Comparison of ENCODE assay signal across 3 cellular contexts in the genomic region with DNA sequence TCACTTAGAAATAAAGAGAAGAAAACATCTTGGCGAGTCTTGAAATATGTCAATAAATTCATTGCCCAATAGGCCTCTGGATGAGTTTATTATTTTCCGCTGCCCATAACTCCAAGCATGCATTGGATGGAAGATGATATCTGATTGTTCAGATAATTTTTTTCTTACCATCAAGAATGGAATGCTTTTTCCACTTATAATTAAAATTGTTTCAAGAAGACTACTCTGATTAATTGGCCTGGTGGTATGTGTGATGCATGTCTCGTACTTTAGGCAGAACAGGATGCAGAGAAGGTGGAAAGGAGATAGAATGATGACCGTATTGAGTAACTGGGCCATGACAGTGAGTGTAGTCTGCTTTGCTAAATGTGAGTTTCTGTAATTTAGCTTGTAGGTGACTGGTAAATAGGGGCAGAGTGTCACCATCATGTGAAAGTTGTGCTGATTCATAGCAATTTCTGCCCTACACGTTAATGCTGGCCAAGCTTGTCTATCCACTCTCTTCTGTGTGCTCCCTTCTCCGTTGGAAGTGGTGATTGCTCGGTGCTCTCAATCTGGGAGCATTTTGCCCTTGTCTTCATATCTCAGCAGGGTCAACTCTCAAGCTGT.
TF ChIP-seq lines count a peak whose summit lies in the region.

No MANE protein-coding gene starts in this region.

TF ChIP-seq in A549, 52 proteins besides CTCF, POLR2A, EP300 and RAD21:
- no peak for TF ChIP-seq ZNF302 (CRISPR knock-in tag; IDR thresholded peaks at IDR 0.05)
- TF ChIP-seq, protein P1, sequence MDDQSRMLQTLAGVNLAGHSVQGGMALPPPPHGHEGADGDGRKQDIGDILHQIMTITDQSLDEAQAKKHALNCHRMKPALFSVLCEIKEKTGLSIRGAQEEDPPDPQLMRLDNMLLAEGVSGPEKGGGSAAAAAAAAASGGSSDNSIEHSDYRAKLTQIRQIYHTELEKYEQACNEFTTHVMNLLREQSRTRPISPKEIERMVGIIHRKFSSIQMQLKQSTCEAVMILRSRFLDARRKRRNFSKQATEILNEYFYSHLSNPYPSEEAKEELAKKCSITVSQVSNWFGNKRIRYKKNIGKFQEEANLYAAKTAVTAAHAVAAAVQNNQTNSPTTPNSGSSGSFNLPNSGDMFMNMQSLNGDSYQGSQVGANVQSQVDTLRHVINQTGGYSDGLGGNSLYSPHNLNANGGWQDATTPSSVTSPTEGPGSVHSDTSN (IDR thresholded peaks at IDR 0.05) = no peak
TF ChIP-seq in A549: peak in this region for 0.

TF ChIP-seq in HCT116, 20 proteins besides CTCF, POLR2A, EP300 and RAD21:
- TF ChIP-seq CEBPB (IDR thresholded peaks at IDR 0.05; ENCODE audit: low read depth) (no peak), EGR1 (IDR thresholded peaks at IDR 0.05; ENCODE audit: low read depth) (no peak), JUND (IDR thresholded peaks at IDR 0.05) (no peak), ELF1 (IDR thresholded peaks at IDR 0.05; ENCODE audit: borderline replicate concordance, low read depth) (no peak), EZH2 (IDR thresholded peaks at IDR 0.05) (no peak), FOSL1 (IDR thresholded peaks at IDR 0.05; ENCODE audit: low read depth) (no peak), YY1 (IDR thresholded peaks at IDR 0.05; ENCODE audit: extremely low read depth, insufficient replicate concordance, low read depth, low read length) (no peak), TCF7L2 (IDR thresholded peaks at IDR 0.05; ENCODE audit: borderline replicate concordance, extremely low read depth, insufficient read depth, insufficient read length) (no peak)
- TF ChIP-seq, protein P2, sequence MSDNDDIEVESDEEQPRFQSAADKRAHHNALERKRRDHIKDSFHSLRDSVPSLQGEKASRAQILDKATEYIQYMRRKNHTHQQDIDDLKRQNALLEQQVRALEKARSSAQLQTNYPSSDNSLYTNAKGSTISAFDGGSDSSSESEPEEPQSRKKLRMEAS (IDR thresholded peaks at IDR 0.05) = no peak
- TF ChIP-seq, protein P3, sequence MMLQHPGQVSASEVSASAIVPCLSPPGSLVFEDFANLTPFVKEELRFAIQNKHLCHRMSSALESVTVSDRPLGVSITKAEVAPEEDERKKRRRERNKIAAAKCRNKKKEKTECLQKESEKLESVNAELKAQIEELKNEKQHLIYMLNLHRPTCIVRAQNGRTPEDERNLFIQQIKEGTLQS (IDR thresholded peaks at IDR 0.05) = no peak
TF ChIP-seq in HCT116: peak in this region for 0.

TF ChIP-seq in H1, 55 proteins besides CTCF, POLR2A, EP300 and RAD21:
- no peak for TF ChIP-seq CBX5 (IDR thresholded peaks at IDR 0.05; ENCODE audit: low read depth, low read length)
- TF ChIP-seq, protein P3 (IDR thresholded peaks at IDR 0.05; ENCODE audit: insufficient read depth, low read depth, low read length) = no peak
- no peak for TF ChIP-seq SAP30 (IDR thresholded peaks at IDR 0.05; ENCODE audit: insufficient read depth, insufficient replicate concordance, low read length)
- no peak for TF ChIP-seq KDM1A (IDR thresholded peaks at IDR 0.05; ENCODE audit: borderline replicate concordance, low read length)
- TF ChIP-seq SIN3A (conservative IDR thresholded peaks at IDR 0.05 in 1 of 2, IDR thresholded peaks at IDR 0.05 in 1 of 2; ENCODE audit: low read depth in 1 of 2, low read length in 2 of 2) = no peak
- TF ChIP-seq NANOG (IDR thresholded peaks at IDR 0.05; ENCODE audit: insufficient read depth, low read depth, low read length, poor library complexity, severe bottlenecking) = no peak
- no peak for TF ChIP-seq YY1 (IDR thresholded peaks at IDR 0.05; ENCODE audit: low read depth, low read length)
- no peak for TF ChIP-seq TCF12 (IDR thresholded peaks at IDR 0.05; ENCODE audit: low read depth, low read length)
- no peak for TF ChIP-seq TEAD4 (IDR thresholded peaks at IDR 0.05; ENCODE audit: low read depth, low read length)
- no peak for TF ChIP-seq POU5F1 (IDR thresholded peaks at IDR 0.05; ENCODE audit: low read depth, low read length)
- TF ChIP-seq, protein P4, sequence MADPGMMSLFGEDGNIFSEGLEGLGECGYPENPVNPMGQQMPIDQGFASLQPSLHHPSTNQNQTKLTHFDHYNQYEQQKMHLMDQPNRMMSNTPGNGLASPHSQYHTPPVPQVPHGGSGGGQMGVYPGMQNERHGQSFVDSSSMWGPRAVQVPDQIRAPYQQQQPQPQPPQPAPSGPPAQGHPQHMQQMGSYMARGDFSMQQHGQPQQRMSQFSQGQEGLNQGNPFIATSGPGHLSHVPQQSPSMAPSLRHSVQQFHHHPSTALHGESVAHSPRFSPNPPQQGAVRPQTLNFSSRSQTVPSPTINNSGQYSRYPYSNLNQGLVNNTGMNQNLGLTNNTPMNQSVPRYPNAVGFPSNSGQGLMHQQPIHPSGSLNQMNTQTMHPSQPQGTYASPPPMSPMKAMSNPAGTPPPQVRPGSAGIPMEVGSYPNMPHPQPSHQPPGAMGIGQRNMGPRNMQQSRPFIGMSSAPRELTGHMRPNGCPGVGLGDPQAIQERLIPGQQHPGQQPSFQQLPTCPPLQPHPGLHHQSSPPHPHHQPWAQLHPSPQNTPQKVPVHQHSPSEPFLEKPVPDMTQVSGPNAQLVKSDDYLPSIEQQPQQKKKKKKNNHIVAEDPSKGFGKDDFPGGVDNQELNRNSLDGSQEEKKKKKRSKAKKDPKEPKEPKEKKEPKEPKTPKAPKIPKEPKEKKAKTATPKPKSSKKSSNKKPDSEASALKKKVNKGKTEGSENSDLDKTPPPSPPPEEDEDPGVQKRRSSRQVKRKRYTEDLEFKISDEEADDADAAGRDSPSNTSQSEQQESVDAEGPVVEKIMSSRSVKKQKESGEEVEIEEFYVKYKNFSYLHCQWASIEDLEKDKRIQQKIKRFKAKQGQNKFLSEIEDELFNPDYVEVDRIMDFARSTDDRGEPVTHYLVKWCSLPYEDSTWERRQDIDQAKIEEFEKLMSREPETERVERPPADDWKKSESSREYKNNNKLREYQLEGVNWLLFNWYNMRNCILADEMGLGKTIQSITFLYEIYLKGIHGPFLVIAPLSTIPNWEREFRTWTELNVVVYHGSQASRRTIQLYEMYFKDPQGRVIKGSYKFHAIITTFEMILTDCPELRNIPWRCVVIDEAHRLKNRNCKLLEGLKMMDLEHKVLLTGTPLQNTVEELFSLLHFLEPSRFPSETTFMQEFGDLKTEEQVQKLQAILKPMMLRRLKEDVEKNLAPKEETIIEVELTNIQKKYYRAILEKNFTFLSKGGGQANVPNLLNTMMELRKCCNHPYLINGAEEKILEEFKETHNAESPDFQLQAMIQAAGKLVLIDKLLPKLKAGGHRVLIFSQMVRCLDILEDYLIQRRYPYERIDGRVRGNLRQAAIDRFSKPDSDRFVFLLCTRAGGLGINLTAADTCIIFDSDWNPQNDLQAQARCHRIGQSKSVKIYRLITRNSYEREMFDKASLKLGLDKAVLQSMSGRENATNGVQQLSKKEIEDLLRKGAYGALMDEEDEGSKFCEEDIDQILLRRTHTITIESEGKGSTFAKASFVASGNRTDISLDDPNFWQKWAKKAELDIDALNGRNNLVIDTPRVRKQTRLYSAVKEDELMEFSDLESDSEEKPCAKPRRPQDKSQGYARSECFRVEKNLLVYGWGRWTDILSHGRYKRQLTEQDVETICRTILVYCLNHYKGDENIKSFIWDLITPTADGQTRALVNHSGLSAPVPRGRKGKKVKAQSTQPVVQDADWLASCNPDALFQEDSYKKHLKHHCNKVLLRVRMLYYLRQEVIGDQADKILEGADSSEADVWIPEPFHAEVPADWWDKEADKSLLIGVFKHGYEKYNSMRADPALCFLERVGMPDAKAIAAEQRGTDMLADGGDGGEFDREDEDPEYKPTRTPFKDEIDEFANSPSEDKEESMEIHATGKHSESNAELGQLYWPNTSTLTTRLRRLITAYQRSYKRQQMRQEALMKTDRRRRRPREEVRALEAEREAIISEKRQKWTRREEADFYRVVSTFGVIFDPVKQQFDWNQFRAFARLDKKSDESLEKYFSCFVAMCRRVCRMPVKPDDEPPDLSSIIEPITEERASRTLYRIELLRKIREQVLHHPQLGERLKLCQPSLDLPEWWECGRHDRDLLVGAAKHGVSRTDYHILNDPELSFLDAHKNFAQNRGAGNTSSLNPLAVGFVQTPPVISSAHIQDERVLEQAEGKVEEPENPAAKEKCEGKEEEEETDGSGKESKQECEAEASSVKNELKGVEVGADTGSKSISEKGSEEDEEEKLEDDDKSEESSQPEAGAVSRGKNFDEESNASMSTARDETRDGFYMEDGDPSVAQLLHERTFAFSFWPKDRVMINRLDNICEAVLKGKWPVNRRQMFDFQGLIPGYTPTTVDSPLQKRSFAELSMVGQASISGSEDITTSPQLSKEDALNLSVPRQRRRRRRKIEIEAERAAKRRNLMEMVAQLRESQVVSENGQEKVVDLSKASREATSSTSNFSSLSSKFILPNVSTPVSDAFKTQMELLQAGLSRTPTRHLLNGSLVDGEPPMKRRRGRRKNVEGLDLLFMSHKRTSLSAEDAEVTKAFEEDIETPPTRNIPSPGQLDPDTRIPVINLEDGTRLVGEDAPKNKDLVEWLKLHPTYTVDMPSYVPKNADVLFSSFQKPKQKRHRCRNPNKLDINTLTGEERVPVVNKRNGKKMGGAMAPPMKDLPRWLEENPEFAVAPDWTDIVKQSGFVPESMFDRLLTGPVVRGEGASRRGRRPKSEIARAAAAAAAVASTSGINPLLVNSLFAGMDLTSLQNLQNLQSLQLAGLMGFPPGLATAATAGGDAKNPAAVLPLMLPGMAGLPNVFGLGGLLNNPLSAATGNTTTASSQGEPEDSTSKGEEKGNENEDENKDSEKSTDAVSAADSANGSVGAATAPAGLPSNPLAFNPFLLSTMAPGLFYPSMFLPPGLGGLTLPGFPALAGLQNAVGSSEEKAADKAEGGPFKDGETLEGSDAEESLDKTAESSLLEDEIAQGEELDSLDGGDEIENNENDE (IDR thresholded peaks at IDR 0.05; ENCODE audit: insufficient replicate concordance, low read length) = no peak
- TF ChIP-seq, protein P2 (IDR thresholded peaks at IDR 0.05) = no peak
- TF ChIP-seq RXRA (IDR thresholded peaks at IDR 0.05; ENCODE audit: insufficient read depth, low read depth, low read length) = no peak
- TF ChIP-seq EZH2 (IDR thresholded peaks at IDR 0.05; ENCODE audit: low read depth, low read length, severe bottlenecking) = no peak
- TF ChIP-seq POLR2AphosphoS5 (IDR thresholded peaks at IDR 0.05; ENCODE audit: low read depth, low read length) = no peak
- no peak for TF ChIP-seq HDAC6 (IDR thresholded peaks at IDR 0.05; ENCODE audit: low read depth, low read length)
- no peak for TF ChIP-seq SIX5 (IDR thresholded peaks at IDR 0.05; ENCODE audit: low read depth, low read length)
